ENCODE assay signal across 8 cellular contexts in the genomic region with DNA sequence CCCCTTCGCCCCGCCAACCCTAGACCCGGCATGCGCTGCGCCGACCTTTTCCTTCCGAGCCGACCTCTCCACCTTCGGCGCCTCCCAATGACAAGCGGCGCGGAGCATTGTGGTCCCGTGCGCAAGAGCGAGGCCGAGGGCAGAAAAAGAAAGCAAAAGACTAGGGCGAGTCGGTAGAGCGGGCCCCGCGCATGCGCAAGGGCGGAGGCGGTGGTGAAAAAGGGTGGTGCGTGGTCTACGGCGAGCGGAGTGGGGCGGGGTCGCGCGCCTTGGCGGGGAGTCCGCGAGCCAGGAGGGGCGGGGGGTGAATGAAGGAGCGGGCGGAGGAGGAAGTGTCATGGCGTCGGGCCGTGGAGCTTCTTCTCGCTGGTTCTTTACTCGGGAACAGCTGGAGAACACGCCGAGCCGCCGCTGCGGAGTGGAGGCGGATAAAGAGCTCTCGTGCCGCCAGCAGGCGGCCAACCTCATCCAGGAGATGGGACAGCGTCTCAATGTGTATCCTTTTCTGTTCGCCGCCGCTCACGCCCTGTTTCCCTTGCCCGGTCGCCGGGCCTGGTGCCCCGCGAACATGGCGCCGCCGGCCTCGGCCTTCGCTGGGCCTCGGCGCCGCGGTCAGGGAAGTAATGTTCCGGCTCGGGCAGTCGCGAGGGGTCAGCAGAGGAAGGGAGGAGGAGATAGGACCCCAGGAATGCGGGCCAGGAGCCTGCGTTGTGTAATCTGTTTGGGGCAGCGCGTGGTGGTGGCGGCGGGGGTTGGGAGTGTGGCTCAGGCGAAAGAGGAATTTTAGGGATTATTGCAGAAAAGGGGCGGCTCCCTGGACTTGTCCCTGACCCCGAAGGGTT. TPM values are rescaled to one million over a fixed set of nuclear protein-coding genes. Genes with fewer than 3 reads are reported as not detected.
A peak's percentile ranks its signal among the peaks of the same experiment; 100 is the strongest.
DNase-seq lines count a peak whose midpoint lies in the region; ATAC-seq, FAIRE-seq and TF ChIP-seq lines count a peak whose summit lies in the region.

A gene (plus strand): TSS at position 305 of the 842 bp plus-strand sequence. CDS start 33 bp downstream, at position 338.

- DNase-seq in AG09319 (ENCODE audit: extremely low read depth, low read depth) = peak; percentile 98
- peak; percentile 100 for DNase-seq in NCI-H460 (ENCODE audit: extremely low read depth, low read depth)
- DNase-seq in activated CD4-positive, CD25-positive, alpha-beta regulatory T cell treated with anti-CD3 and anti-CD28 coated beads, Interleukin-2, amount 50 U/mL, for 72 hours = peak; percentile 100
- DNase-seq in cerebellar nuclear complex (lab: John Stamatoyannopoulos, UW) = peak; percentile 83 to 92
- DNase-seq in stimulated activated CD4-positive, alpha-beta T cell treated with anti-CD3 and anti-CD28 coated beads, Interleukin-12 subunit alpha, Interleukin-12 subunit beta, amount 100 ng/mL, for 4 hours = peak; percentile 99

- FAIRE-seq in islet of Langerhans (lab: Jason Lieb, UNC) = peak; percentile 51

- TF ChIP-seq CTCF in AG09319 (IDR thresholded peaks at IDR 0.05; ENCODE audit: low read depth, low read length) = no peak

- peak; percentile 80 for ATAC-seq in GM19043 (IDR thresholded peaks at IDR 0.05; ENCODE audit: low read depth, unreplicated experiment)
- ATAC-seq in HG03378 (IDR thresholded peaks at IDR 0.05; ENCODE audit: unreplicated experiment) = peak; percentile 81

RNA-seq across cellular contexts. Expression of the gene that starts here (rescaled TPM):
- total RNA-seq in NCI-H460 (2014; rRNA removed; shearing (Covaris generic)) = 26.4 and 29.0 TPM in 2 replicates
- polyA plus RNA-seq in NCI-H460 (2014; cell fraction: nucleus; rRNA removed) = 32.9 and 56.4 TPM in 2 replicates

Comparison
In these comparisons a context has a peak if more than half of its experiments do, and no peak if none do; other contexts are left out.
1. Peak in every context shown above with its lines: DNase-seq and ATAC-seq.